In genomic region chr7:75735059-75735458, GRCh38 we compare ENCODE assay signal across 18 cellular contexts. TPM values are rescaled to one million over a fixed set of nuclear protein-coding genes. Genes with fewer than 3 reads are reported as not detected.
"Had no signal": no experiment of that assay in that cellular context is flagged by ENCODE, and none has a peak within 500 bp of the region (broad histone marks: within the 10 kb centered on the region; RNA-seq: fewer than 3 reads in every experiment).

No MANE protein-coding gene starts in this region.

- H3K27me3 Mint-ChIP-seq: activated T-helper 17 cell treated with anti-CD3 and anti-CD28 coated beads, Interleukin-2, amount 50 U/mL, for 72 hours; stimulated activated naive B cell treated with anti-CD40 and anti-IgM and Interleukin-4, amounts not matched to agents 10 μg/mL and 1 μg/mL and 100 μg/mL, for 72 hours had no signal

- DNase-seq: activated CD4-positive, alpha-beta T cell treated with anti-CD3 and anti-CD28 coated beads, Interleukin-2, amount 10 ng/mL, durations not matched to agents 24 days and 14 days; activated CD8-positive, alpha-beta memory T cell treated with anti-CD3 and anti-CD28 coated beads for 24 hours; activated naive CD4-positive, alpha-beta T cell treated with anti-CD3 and anti-CD28 coated beads for 36 hours; activated T-cell treated with anti-CD3 and anti-CD28 coated beads for 4 hours; cortex of kidney; effector memory CD4-positive, alpha-beta T cell; natural killer cell; occipital lobe; psoas muscle; stimulated activated CD4-positive, alpha-beta T cell treated with anti-CD3 and anti-CD28 coated beads, Interleukin-2, amount 100 ng/mL, for 24 hours; stimulated activated naive B cell treated with anti-CD40 and anti-IgM and Interleukin-4, amounts not matched to agents 10 μg/mL and 1 μg/mL and 100 μg/mL, for 72 hours; T-helper 9 cell had no signal

- H3K4me3 ChIP-seq: hepatocyte, psoas muscle had no signal

- H3K36me3 Mint-ChIP-seq: natural killer cell had no signal

- H3K27ac ChIP-seq: hepatocyte, psoas muscle, VCaP had no signal

- H3K4me2 ChIP-seq: hepatocyte had no signal

- H3K4me3 Mint-ChIP-seq: activated CD4-positive, alpha-beta T cell treated with anti-CD3 and anti-CD28 coated beads, Interleukin-2, amount 10 ng/mL, durations not matched to agents 24 days and 14 days; activated naive CD4-positive, alpha-beta T cell treated with anti-CD3 and anti-CD28 coated beads for 36 hours; activated T-helper 17 cell treated with anti-CD3 and anti-CD28 coated beads, Interleukin-2, amount 50 U/mL, for 72 hours; natural killer cell; stimulated activated naive B cell treated with anti-CD40 and anti-IgM and Interleukin-4, amounts not matched to agents 10 μg/mL and 1 μg/mL and 100 μg/mL, for 72 hours had no signal

- H3K9me3 ChIP-seq: psoas muscle had no signal

- H2AFZ ChIP-seq: hepatocyte had no signal

- H3K27ac Mint-ChIP-seq: activated CD4-positive, alpha-beta T cell treated with anti-CD3 and anti-CD28 coated beads, Interleukin-2, amount 10 ng/mL, durations not matched to agents 24 days and 14 days; activated naive CD4-positive, alpha-beta T cell treated with anti-CD3 and anti-CD28 coated beads for 36 hours; activated T-helper 17 cell treated with anti-CD3 and anti-CD28 coated beads, Interleukin-2, amount 50 U/mL, for 72 hours; natural killer cell; stimulated activated naive B cell treated with anti-CD40 and anti-IgM and Interleukin-4, amounts not matched to agents 10 μg/mL and 1 μg/mL and 100 μg/mL, for 72 hours had no signal

- ATAC-seq: activated T-helper 17 cell treated with anti-CD3 and anti-CD28 coated beads, Interleukin-2, amount 50 U/mL, for 72 hours; natural killer cell; psoas muscle; sciatic nerve; stimulated activated naive B cell treated with anti-CD40 and anti-IgM and Interleukin-4, amounts not matched to agents 10 μg/mL and 1 μg/mL and 100 μg/mL, for 72 hours had no signal

- H3K9me3 Mint-ChIP-seq: activated CD4-positive, alpha-beta T cell treated with anti-CD3 and anti-CD28 coated beads, Interleukin-2, amount 10 ng/mL, durations not matched to agents 24 days and 14 days; activated naive CD4-positive, alpha-beta T cell treated with anti-CD3 and anti-CD28 coated beads for 36 hours; activated T-helper 17 cell treated with anti-CD3 and anti-CD28 coated beads, Interleukin-2, amount 50 U/mL, for 72 hours; natural killer cell; stimulated activated naive B cell treated with anti-CD40 and anti-IgM and Interleukin-4, amounts not matched to agents 10 μg/mL and 1 μg/mL and 100 μg/mL, for 72 hours had no signal

RNA-seq across cellular contexts. Expression of gene CCL26, which starts 37.0 kb away (rescaled TPM):
- total RNA-seq: activated CD4-positive, alpha-beta T cell treated with anti-CD3 and anti-CD28 coated beads, Interleukin-2, amount 10 ng/mL, durations not matched to agents 24 days and 14 days; activated naive CD4-positive, alpha-beta T cell treated with anti-CD3 and anti-CD28 coated beads for 36 hours; activated T-helper 17 cell treated with anti-CD3 and anti-CD28 coated beads, Interleukin-2, amount 50 U/mL, for 72 hours; epithelial cell of proximal tubule; lung microvascular endothelial cell; natural killer cell; occipital lobe; psoas muscle had no signal
